ENCODE assay signal across 8 cellular contexts in genomic region chr13:26254583-26255102, GRCh38. TPM values are rescaled to one million over a fixed set of nuclear protein-coding genes. Genes with fewer than 3 reads are reported as not detected.
DNase-seq lines count a peak whose midpoint lies in the region; ATAC-seq and TF ChIP-seq lines count a peak whose summit lies in the region.

No MANE protein-coding gene starts in this region.

- intact Hi-C loops in left ventricle myocardium superior (cut with micrococcal nuclease), result no loop called here
- intact Hi-C loops in psoas muscle (cut with DNase I), result loop anchor here in 1 of 2 donors (1.0 to 5.0 kb wide), 3 partner anchors 33 to 68 kb away; no protein-coding TSS in a partner anchor

- ATAC-seq in GM21367 (IDR thresholded peaks at IDR 0.05; ENCODE audit: unreplicated experiment), result peak; percentile 26
- peak; percentile 70 for ATAC-seq in left ventricle myocardium superior
- ATAC-seq in psoas muscle, result peak; percentile 62 to 77 (median 68)

- peak; percentile 12; the same call in 1 of the 2 replicates for TF ChIP-seq RAD21 in SK-N-SH (IDR thresholded peaks at IDR 0.05; ENCODE audit: low read length)

- TF ChIP-seq CTCF in SK-N-SH (IDR thresholded peaks at IDR 0.05) (no peak), psoas muscle (IDR thresholded peaks at IDR 0.05) (no peak)

- H3K27ac ChIP-seq in SK-N-SH (ENCODE audit: low read depth in 2 of 2, low read length in 1 of 2), result peak overlapping the region; percentile 88 to 97
- H3K27ac ChIP-seq in psoas muscle, result peak overlapping the region; percentile 93

- no peaks in the 10 kb centered on the region for H3K9me2 ChIP-seq in SK-N-SH

- no peak for TF ChIP-seq EP300 in SK-N-SH (IDR thresholded peaks at IDR 0.05; ENCODE audit: borderline replicate concordance in 1 of 2, low read depth in 1 of 2, low read length in 1 of 2)

- H3K4me1 ChIP-seq in SK-N-SH (ENCODE audit: control insufficient read depth in 1 of 2, insufficient read depth in 2 of 2, low read depth in 1 of 2, low read length in 1 of 2) (peaks cover 8 to 10% of the 10 kb centered on the region in 2 experiments; a peak in 2 of 4 replicates), adipocyte (ENCODE audit: control insufficient read depth, insufficient read depth, low read length) (peaks cover 16% of the 10 kb centered on the region), psoas muscle (peaks cover 7% of the 10 kb centered on the region)

- H3K4me3 ChIP-seq in SK-N-SH (ENCODE audit: low read depth in 2 of 2, low read length in 1 of 2), result peak overlapping the region; percentile 69 to 90
- H3K4me3 ChIP-seq in adipocyte (ENCODE audit: low read length), result peak overlapping the region; percentile 93
- peak overlapping the region; percentile 96 for H3K4me3 ChIP-seq in psoas muscle

- DNase-seq in DMS114 treated with DMSO at 0.1 percent for 48 hours (lab: John Stamatoyannopoulos, UW; ENCODE audit: unreplicated experiment), result peak; percentile 3
- DNase-seq in HPDE6-E6E7 (ENCODE audit: extremely low spot score), result peak; percentile 7
- peak; percentile 68 for DNase-seq in SK-N-SH
- peak; percentile 77 for DNase-seq in adipocyte (ENCODE audit: low read depth)
- peak; percentile 70 for DNase-seq in left ventricle myocardium superior
- peak; percentile 57 to 75 for DNase-seq in psoas muscle
- no peak for DNase-seq in ecto neural progenitor cell (ENCODE audit: low spot score)

- H3K9me3 ChIP-seq in SK-N-SH (no peaks in the 10 kb centered on the region), adipocyte (ENCODE audit: control insufficient read depth, low read length) (no peaks in the 10 kb centered on the region), psoas muscle (no peaks in the 10 kb centered on the region)

- no peaks in the 10 kb centered on the region for H3K36me3 ChIP-seq in SK-N-SH (replicated peaks in 1 of 2; ENCODE audit: control insufficient read depth in 1 of 2, insufficient read depth in 2 of 2, low read length in 1 of 2)
- H3K36me3 ChIP-seq in adipocyte (ENCODE audit: control insufficient read depth, insufficient read depth, low read length, severe bottlenecking), result no peaks in the 10 kb centered on the region
- H3K36me3 ChIP-seq in psoas muscle (ENCODE audit: insufficient read depth in 1 of 2, low read depth in 1 of 2), result no peaks in the 10 kb centered on the region

- H3K79me2 ChIP-seq in SK-N-SH (ENCODE audit: insufficient read depth), result peaks cover 51% of the 10 kb centered on the region

- WGBS in SK-N-SH (ENCODE audit: low lambda C conversion rate), result under 1% methylated on average over 24 of the region's 35 CpGs
- WGBS in psoas muscle, 3 donors, result 0 to 1% (median 0%) methylated on average over 33 to 35 of the region's 35 CpGs

- 0 out of 2 replicates have a peak overlapping the region, but pooled peaks have one; percentile 54 for H2AFZ ChIP-seq in SK-N-SH (ENCODE audit: low read depth)

- H3K27me3 ChIP-seq in SK-N-SH (ENCODE audit: insufficient read depth), result no peaks in the 10 kb centered on the region
- H3K27me3 ChIP-seq in adipocyte (replicated peaks; ENCODE audit: control insufficient read depth, insufficient read depth, low read length), result no peaks in the 10 kb centered on the region
- H3K27me3 ChIP-seq in psoas muscle (ENCODE audit: insufficient read depth in 3 of 3, low read length in 2 of 3), result no peaks in the 10 kb centered on the region

- peak overlapping the region; percentile 75 for H3K9ac ChIP-seq in SK-N-SH
- peak overlapping the region; percentile 95 for H3K9ac ChIP-seq in adipocyte (ENCODE audit: low read length)

- peaks cover 45% of the 10 kb centered on the region for H4K20me1 ChIP-seq in SK-N-SH (ENCODE audit: insufficient read depth)

- POLR2A ChIA-PET in SK-N-SH (lab: Yijun Ruan, JAX), result interaction anchor here (0.6 kb wide), 1 partner anchor 889 kb away, joined by 3 read pairs; no protein-coding TSS in a partner anchor

- CTCF ChIA-PET in SK-N-SH (lab: Yijun Ruan, JAX), result interaction anchor here (0.7 to 1.8 kb wide), 11 partner anchors 14 to 619 kb away, joined by 3 to 7 read pairs (median 3); no protein-coding TSS in a partner anchor

- no peaks in the 10 kb centered on the region for H3F3A ChIP-seq in SK-N-SH (replicated peaks; ENCODE audit: insufficient read depth)

- peak overlapping the region; percentile 80 for H3K4me2 ChIP-seq in SK-N-SH

TF ChIP-seq in SK-N-SH, 30 proteins besides CTCF, POLR2A, EP300 and RAD21:
- TF ChIP-seq FOXJ3 (CRISPR knock-in tag; IDR thresholded peaks at IDR 0.05) (no peak), MAX (IDR thresholded peaks at IDR 0.05; ENCODE audit: low read depth) (no peak; the same call in 1 of the 2 replicates), YY1 (IDR thresholded peaks at IDR 0.05; ENCODE audit: low read depth) (no peak), MXI1 (IDR thresholded peaks at IDR 0.05; ENCODE audit: low read depth, low read length) (peak; percentile 53; the same call in 1 of the 2 replicates), GABPA (IDR thresholded peaks at IDR 0.05; ENCODE audit: low read depth) (no peak), TCF12 (IDR thresholded peaks at IDR 0.05) (no peak), FOSL2 (IDR thresholded peaks at IDR 0.05; ENCODE audit: borderline replicate concordance, low read depth) (no peak)
- TF ChIP-seq, protein P1, sequence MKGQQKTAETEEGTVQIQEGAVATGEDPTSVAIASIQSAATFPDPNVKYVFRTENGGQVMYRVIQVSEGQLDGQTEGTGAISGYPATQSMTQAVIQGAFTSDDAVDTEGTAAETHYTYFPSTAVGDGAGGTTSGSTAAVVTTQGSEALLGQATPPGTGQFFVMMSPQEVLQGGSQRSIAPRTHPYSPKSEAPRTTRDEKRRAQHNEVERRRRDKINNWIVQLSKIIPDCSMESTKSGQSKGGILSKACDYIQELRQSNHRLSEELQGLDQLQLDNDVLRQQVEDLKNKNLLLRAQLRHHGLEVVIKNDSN (IDR thresholded peaks at IDR 0.05; ENCODE audit: borderline replicate concordance, low read depth), result no peak

RNA-seq across cellular contexts. Expression of gene CDK8, which starts 0.7 kb away (rescaled TPM):
- polyA plus RNA-seq in SK-N-SH (2012; rRNA removed), result 10.1 and 11.3 TPM in 2 replicates
- 10.9 and 11.4 TPM in 2 replicates for polyA plus RNA-seq in SK-N-SH (2012; cell fraction: cytosol; rRNA removed)
- polyA plus RNA-seq in SK-N-SH (2012; cell fraction: nucleus; rRNA removed), result 12.9 and 26.3 TPM in 2 replicates
- 11.7 TPM for total RNA-seq in left ventricle myocardium superior
- 1 to 10 TPM; 6.2 to 9.3 (median 8.6) TPM for total RNA-seq in psoas muscle
- polyA plus RNA-seq in psoas muscle, result 10 to 100 TPM in 2 of 3 donors, 1 to 10 TPM in 1; 7.2 to 14.5 (median 11.4) TPM

RNA-seq across cellular contexts. Expression of gene RNF6, which starts 32.5 kb away (rescaled TPM):
- polyA plus RNA-seq in SK-N-SH (2012; rRNA removed) (13.8 and 21.2 TPM in 2 replicates), psoas muscle (10 to 100 TPM; 20.2 to 70.8 (median 22.1) TPM)
- 23.1 and 25.3 TPM in 2 replicates for polyA plus RNA-seq in SK-N-SH (2012; cell fraction: cytosol; rRNA removed)
- 8.1 and 15.1 TPM in 2 replicates for polyA plus RNA-seq in SK-N-SH (2012; cell fraction: nucleus; rRNA removed)
- total RNA-seq in left ventricle myocardium superior (19.2 TPM), psoas muscle (10 to 100 TPM; 45.1 to 50.8 (median 45.7) TPM)
